In the genomic region with DNA sequence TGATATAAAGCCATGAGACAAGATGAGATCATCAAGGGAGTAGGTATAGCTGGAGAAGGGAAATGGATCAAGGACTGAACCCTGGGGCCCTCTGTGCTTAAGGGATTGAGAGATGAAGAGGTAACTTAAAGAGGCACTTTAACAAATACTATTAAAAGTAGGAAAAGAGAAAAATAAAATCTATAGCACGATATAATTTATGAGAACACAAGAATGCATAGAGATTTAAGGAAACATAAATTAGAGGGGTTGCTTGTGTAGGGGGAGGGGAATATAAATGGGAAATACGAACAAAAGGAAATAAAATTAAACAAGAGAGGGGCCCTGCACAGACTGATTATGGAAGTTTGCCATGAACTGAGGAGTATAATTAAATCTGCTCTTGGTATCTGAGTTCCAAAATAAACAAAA, we compare ENCODE assay signal across 15 cellular contexts. TPM values are rescaled to one million over a fixed set of nuclear protein-coding genes. Genes with fewer than 3 reads are reported as not detected.
A peak's percentile ranks its signal among the peaks of the same experiment; 100 is the strongest.
DNase-seq lines count a peak whose midpoint lies in the region; ATAC-seq and TF ChIP-seq lines count a peak whose summit lies in the region.
"Had no signal": no experiment of that assay in that cellular context is flagged by ENCODE, and none has a peak within 500 bp of the region (broad histone marks: within the 10 kb centered on the region; RNA-seq: fewer than 3 reads in every experiment).

No MANE protein-coding gene starts in this region.

- H3K36me3 ChIP-seq in Karpas-422 (ENCODE audit: insufficient read depth, low read length): no peaks in the 10 kb centered on the region
- no peaks in the 10 kb centered on the region for H3K36me3 ChIP-seq in PC-3 (ENCODE audit: low read depth, low read length)

- H3K27me3 ChIP-seq in Karpas-422 (ENCODE audit: low read length) (no peaks in the 10 kb centered on the region), PC-3 (ENCODE audit: low read length) (no peaks in the 10 kb centered on the region)

- no peaks in the 10 kb centered on the region for H3F3A ChIP-seq in PC-3 (ENCODE audit: low read length, unreplicated experiment)

- H3K27ac ChIP-seq in Karpas-422 (ENCODE audit: low read length): no peak overlapping the region
- H3K27ac ChIP-seq in PC-3 (ENCODE audit: low read length): no peak overlapping the region

- POLR2A ChIA-PET in PC-3 (lab: Charles Lee; ENCODE audit: unreplicated experiment): no interaction called here

- DNase-seq in Karpas-422 (peak; percentile 11), PC-3 (no peak), chondrocyte (ENCODE audit: low spot score) (no peak), NCI-H526 treated with DMSO at 0.1 percent for 48 hours (lab: John Stamatoyannopoulos, UW) (no peak), COLO668 (lab: John Stamatoyannopoulos, UW; ENCODE audit: unreplicated experiment) (no peak)
- no peak for DNase-seq in activated CD8-positive, alpha-beta memory T cell treated with anti-CD3 and anti-CD28 coated beads, Interleukin-2, amount 10 ng/mL, durations not matched to agents 7 days and 5 days
- DNase-seq: ACHN; CD4-positive, alpha-beta T cell; DMS79; HCEC 1CT; NCI-H146; NCI-H524; NK-92 treated with Interleukin-12 subunit alpha and Interleukin-12 subunit beta, amount 100 ng/mL, for 24 hours; OCI-M1 had no signal

- H2AFZ ChIP-seq in Karpas-422 (ENCODE audit: low read length) (no peak overlapping the region), PC-3 (ENCODE audit: low read length) (no peak overlapping the region)

- H3K27ac Mint-ChIP-seq in chondrocyte (ENCODE audit: unreplicated experiment): peak overlapping the region; percentile 8
- peak overlapping the region; percentile 90 to 96 (median 92) for H3K27ac Mint-ChIP-seq in nephron
- H3K27ac Mint-ChIP-seq in activated CD8-positive, alpha-beta memory T cell treated with anti-CD3 and anti-CD28 coated beads, Interleukin-2, amount 10 ng/mL, durations not matched to agents 7 days and 5 days: no peak overlapping the region
- H3K27ac Mint-ChIP-seq: CD4-positive, alpha-beta T cell had no signal

- no peaks in the 10 kb centered on the region for H3K79me2 ChIP-seq in Karpas-422 (ENCODE audit: low read length)
- no peaks in the 10 kb centered on the region for H3K79me2 ChIP-seq in PC-3 (ENCODE audit: low read length)

- peak; percentile 33; the same call in 1 of the 2 replicates for ATAC-seq in PC-3
- ATAC-seq in activated CD8-positive, alpha-beta memory T cell treated with anti-CD3 and anti-CD28 coated beads, Interleukin-2, amount 10 ng/mL, durations not matched to agents 7 days and 5 days: no peak

- H3K27me3 Mint-ChIP-seq in chondrocyte (ENCODE audit: low read depth) (no peaks in the 10 kb centered on the region), nephron (ENCODE audit: low read depth) (no peaks in the 10 kb centered on the region)
- H3K27me3 Mint-ChIP-seq in activated CD8-positive, alpha-beta memory T cell treated with anti-CD3 and anti-CD28 coated beads, Interleukin-2, amount 10 ng/mL, durations not matched to agents 7 days and 5 days: peaks cover 3% of the 10 kb centered on the region
- H3K27me3 Mint-ChIP-seq: CD4-positive, alpha-beta T cell had no signal

- H3K9ac ChIP-seq in Karpas-422 (ENCODE audit: low read length) (no peak overlapping the region), PC-3 (ENCODE audit: low read length) (no peak overlapping the region)

- H3K4me2 ChIP-seq in Karpas-422 (ENCODE audit: low read depth, low read length, poor library complexity, severe bottlenecking): no peak overlapping the region
- H3K4me2 ChIP-seq in PC-3 (ENCODE audit: low read length): no peak overlapping the region

- BruUV-seq in PC-3 (replicated peaks; lab: Mats Ljungman, UMichigan): no TSS peak

- CTCF ChIA-PET in PC-3 (lab: Charles Lee): no interaction called here
- CTCF ChIA-PET in activated CD8-positive, alpha-beta memory T cell treated with anti-CD3 and anti-CD28 coated beads, Interleukin-2, amount 10 ng/mL, durations not matched to agents 7 days and 5 days (lab: Charles Lee): interaction anchor here (0.5 kb wide), 1 partner anchor 164 kb away, joined by 3 read pairs; no protein-coding TSS in a partner anchor

- TF ChIP-seq CTCF in PC-3 (conservative IDR thresholded peaks at IDR 0.05; ENCODE audit: low read depth, low read length): no peak
- no peak for TF ChIP-seq CTCF in chondrocyte (IDR thresholded peaks at IDR 0.05)
- TF ChIP-seq CTCF in nephron (IDR thresholded peaks at IDR 0.05; ENCODE audit: unreplicated experiment in 3 of 3): no peak

- no peak overlapping the region for H3K4me3 Mint-ChIP-seq in chondrocyte (ENCODE audit: unreplicated experiment)
- H3K4me3 Mint-ChIP-seq in nephron: no peak overlapping the region
- H3K4me3 Mint-ChIP-seq in activated CD8-positive, alpha-beta memory T cell treated with anti-CD3 and anti-CD28 coated beads, Interleukin-2, amount 10 ng/mL, durations not matched to agents 7 days and 5 days: no peak overlapping the region
- H3K4me3 Mint-ChIP-seq: CD4-positive, alpha-beta T cell had no signal

- H4K20me1 ChIP-seq in Karpas-422 (ENCODE audit: insufficient read depth, low read depth, low read length) (no peaks in the 10 kb centered on the region), PC-3 (ENCODE audit: low read length) (no peaks in the 10 kb centered on the region)

- H3K4me1 ChIP-seq in Karpas-422 (ENCODE audit: low read length) (no peaks in the 10 kb centered on the region), PC-3 (ENCODE audit: insufficient read depth, low read length) (peaks cover 14% of the 10 kb centered on the region)

- H3K9me3 Mint-ChIP-seq in chondrocyte (ENCODE audit: low read depth) (no peaks in the 10 kb centered on the region), nephron (peaks cover under 1% of the 10 kb centered on the region)
- no peaks in the 10 kb centered on the region for H3K9me3 Mint-ChIP-seq in activated CD8-positive, alpha-beta memory T cell treated with anti-CD3 and anti-CD28 coated beads, Interleukin-2, amount 10 ng/mL, durations not matched to agents 7 days and 5 days (ENCODE audit: low read depth)
- H3K9me3 Mint-ChIP-seq: CD4-positive, alpha-beta T cell had no signal

- intact Hi-C loops in PC-3 (cut with micrococcal nuclease): loop anchor here (10.0 kb wide), 1 partner anchor 168 kb away; no protein-coding TSS in a partner anchor

- no peaks in the 10 kb centered on the region for H3K9me3 ChIP-seq in Karpas-422 (ENCODE audit: low read length)
- no peaks in the 10 kb centered on the region for H3K9me3 ChIP-seq in PC-3 (ENCODE audit: low read length)

- H3K9me2 ChIP-seq in Karpas-422 (replicated peaks; ENCODE audit: insufficient read depth, low read length) (no peaks in the 10 kb centered on the region), PC-3 (replicated peaks; ENCODE audit: low read length) (no peaks in the 10 kb centered on the region)

- no peaks in the 10 kb centered on the region for H3K36me3 Mint-ChIP-seq in chondrocyte (ENCODE audit: low read depth)
- no peaks in the 10 kb centered on the region for H3K36me3 Mint-ChIP-seq in nephron (ENCODE audit: low read depth)
- no peaks in the 10 kb centered on the region for H3K36me3 Mint-ChIP-seq in activated CD8-positive, alpha-beta memory T cell treated with anti-CD3 and anti-CD28 coated beads, Interleukin-2, amount 10 ng/mL, durations not matched to agents 7 days and 5 days

- H3K4me3 ChIP-seq in Karpas-422 (ENCODE audit: low read length): no peak overlapping the region
- H3K4me3 ChIP-seq in PC-3 (ENCODE audit: low read length): no peak overlapping the region

- peaks cover 51% of the 10 kb centered on the region for H3K4me1 Mint-ChIP-seq in chondrocyte (ENCODE audit: low read depth)
- peaks cover 45% of the 10 kb centered on the region for H3K4me1 Mint-ChIP-seq in nephron
- no peaks in the 10 kb centered on the region for H3K4me1 Mint-ChIP-seq in activated CD8-positive, alpha-beta memory T cell treated with anti-CD3 and anti-CD28 coated beads, Interleukin-2, amount 10 ng/mL, durations not matched to agents 7 days and 5 days

RNA-seq across cellular contexts. Expression of a gene that starts 15.6 kb away (rescaled TPM):
- not detected in 2 replicates for total RNA-seq in Karpas-422 (2014; rRNA removed; shearing (Covaris generic); ENCODE audit: low replicate concordance)
- 0.11 TPM in 1 of 2 replicates, not detected in the other for total RNA-seq in PC-3 (2014; rRNA removed)
- 23.9 to 34.5 TPM (median 32.0 TPM) in 3 replicates for total RNA-seq in chondrocyte
- not detected for total RNA-seq in activated CD8-positive, alpha-beta memory T cell treated with anti-CD3 and anti-CD28 coated beads, Interleukin-2, amount 10 ng/mL, durations not matched to agents 7 days and 5 days

Comparison
In these comparisons a context has a peak if more than half of its experiments do, and no peak if none do; other contexts are left out.
1. RNA of a gene that starts 15.6 kb away (total RNA-seq): 23.9 to 34.5 TPM in chondrocyte; 0.11 TPM in PC-3, not detected in activated CD8-positive, alpha-beta memory T cell treated with anti-CD3 and anti-CD28 coated beads, Interleukin-2, amount 10 ng/mL, durations not matched to agents 7 days and 5 days and not detected in Karpas-422; every median in the first group is over 10 times any median in the second.